8 cellular contexts compared by ENCODE assay signal in genomic region chr7:73299812-73300211, GRCh38. TPM values are rescaled to one million over a fixed set of nuclear protein-coding genes. Genes with fewer than 3 reads are reported as not detected.
"Had no signal": no experiment of that assay in that cellular context is flagged by ENCODE, and none has a peak within 500 bp of the region (broad histone marks: within the 10 kb centered on the region; RNA-seq: fewer than 3 reads in every experiment).

No MANE protein-coding gene starts in this region.

RNA-seq across cellular contexts. Expression of gene TRIM50, which starts 28.1 kb away (rescaled TPM):
- total RNA-seq: HT-29, LHCN-M2, MCF 10A, PC-9, RPMI7951, SK-MEL-5 had no signal
- polyA plus RNA-seq: SK-N-SH had no signal

RNA-seq across cellular contexts. Expression of gene FKBP6, which starts 28.1 kb away (rescaled TPM):
- total RNA-seq: HT-29, LHCN-M2, MCF 10A, PC-9, Peyer's patch, RPMI7951, SK-MEL-5 had no signal
- polyA plus RNA-seq: SK-N-SH had no signal
